ENCODE assay signal across 1 cellular context in the genomic region with DNA sequence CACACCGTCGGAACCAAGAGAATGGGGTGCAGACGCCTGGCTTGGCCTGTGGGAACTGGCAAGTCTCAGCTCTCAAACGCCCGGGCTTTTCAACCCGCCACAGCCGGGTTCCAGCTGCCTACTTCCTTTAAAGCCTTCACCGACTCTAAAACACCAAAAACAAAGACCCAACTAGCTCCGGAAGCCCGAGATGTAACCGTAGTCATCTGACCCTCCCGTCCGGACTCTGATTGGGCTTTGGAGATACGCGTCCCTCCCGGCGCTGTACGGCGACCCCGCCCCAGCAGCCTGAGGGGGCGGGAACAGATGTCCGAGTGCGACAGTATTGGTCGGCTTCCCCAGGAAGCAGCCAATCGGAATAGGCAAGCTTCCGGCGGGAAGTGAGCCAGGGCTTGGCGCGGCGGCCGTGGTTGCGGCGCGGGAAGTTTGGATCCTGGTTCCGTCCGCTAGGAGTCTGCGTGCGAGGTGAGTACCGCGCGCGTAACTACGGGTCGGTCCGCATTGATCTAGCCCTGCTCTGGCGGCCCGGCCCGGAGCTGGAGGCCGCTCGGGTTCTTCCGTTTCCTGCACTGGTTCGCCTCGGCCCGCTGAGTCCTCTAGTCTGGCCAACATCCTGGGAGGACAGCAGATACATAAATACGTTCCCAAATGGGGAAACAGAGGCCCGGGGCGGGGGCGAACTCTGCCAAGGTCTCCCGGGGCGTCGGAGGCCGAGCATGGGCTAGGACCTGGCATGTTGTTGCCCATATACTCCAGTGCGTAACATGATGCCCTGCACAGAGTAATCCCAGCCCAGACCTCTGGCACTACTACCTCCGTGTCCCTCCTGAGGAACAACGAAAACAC.
TF ChIP-seq lines count a peak whose summit lies in the region.

A gene (plus strand): TSS at position 371 of the 846 bp plus-strand sequence. CDS start 30,047 bp downstream, outside the sequence.

TF ChIP-seq in HEK293, 187 proteins besides CTCF, POLR2A, EP300 and RAD21 (continued from another document and continues in another):
- TF ChIP-seq ZBTB1 (tag by site-specific recombination; IDR thresholded peaks at IDR 0.05) (no peak), ZNF777 (tag by site-specific recombination; IDR thresholded peaks at IDR 0.05; ENCODE audit: borderline replicate concordance) (no peak), SP3 (tag by site-specific recombination; IDR thresholded peaks at IDR 0.05) (peak; percentile 69), ZNF416 (tag by site-specific recombination; IDR thresholded peaks at IDR 0.05) (no peak), ZNF146 (tag by site-specific recombination; IDR thresholded peaks at IDR 0.05) (no peak), ZNF239 (tag by site-specific recombination; IDR thresholded peaks at IDR 0.05) (no peak), ZNF394 (tag by site-specific recombination; IDR thresholded peaks at IDR 0.05; ENCODE audit: borderline replicate concordance) (0 out of 2 replicates have a peak, but pooled peaks have one; percentile 10), ZNF214 (tag by site-specific recombination; IDR thresholded peaks at IDR 0.05; ENCODE audit: borderline replicate concordance) (no peak), ZSCAN16 (tag by site-specific recombination; IDR thresholded peaks at IDR 0.05) (no peak), OVOL3 (tag by site-specific recombination; IDR thresholded peaks at IDR 0.05) (0 out of 2 replicates have a peak, but pooled peaks have one; percentile 41), ZNF585B (tag by site-specific recombination; IDR thresholded peaks at IDR 0.05) (no peak), ZFP37 (tag by site-specific recombination; IDR thresholded peaks at IDR 0.05) (0 out of 2 replicates have a peak, but pooled peaks have one; percentile 69), HOXD13 (CRISPR knock-in tag; IDR thresholded peaks at IDR 0.05; ENCODE audit: borderline replicate concordance) (no peak), WT1 (tag by site-specific recombination; IDR thresholded peaks at IDR 0.05) (peak; percentile 35; the same call in 1 of the 2 replicates), PRDM1 (tag by site-specific recombination; IDR thresholded peaks at IDR 0.05) (no peak), ZFP3 (tag by site-specific recombination; IDR thresholded peaks at IDR 0.05; ENCODE audit: low read depth) (no peak), ZNF571 (tag by site-specific recombination; IDR thresholded peaks at IDR 0.05) (no peak), ZNF626 (tag by site-specific recombination; IDR thresholded peaks at IDR 0.05) (no peak), ZNF664 (tag by site-specific recombination; IDR thresholded peaks at IDR 0.05) (no peak), ZNF610 (tag by site-specific recombination; IDR thresholded peaks at IDR 0.05; ENCODE audit: borderline replicate concordance) (no peak), ZBTB20 (tag by site-specific recombination; IDR thresholded peaks at IDR 0.05) (peak; percentile 47; the same call in 1 of the 2 replicates), ZNF335 (tag by site-specific recombination; conservative IDR thresholded peaks at IDR 0.05) (no peak), ZNF157 (tag by site-specific recombination; IDR thresholded peaks at IDR 0.05) (no peak), ZNF24 (tag by site-specific recombination; IDR thresholded peaks at IDR 0.05) (no peak), ZBTB48 (tag by site-specific recombination; IDR thresholded peaks at IDR 0.05) (no peak), ZNF529 (tag by site-specific recombination; IDR thresholded peaks at IDR 0.05; ENCODE audit: insufficient replicate concordance) (no peak), ZNF10 (tag by site-specific recombination; IDR thresholded peaks at IDR 0.05) (peak; percentile 71), ZNF248 (tag by site-specific recombination; IDR thresholded peaks at IDR 0.05) (no peak), BCL11A (tag by site-specific recombination; IDR thresholded peaks at IDR 0.05; ENCODE audit: low read depth) (no peak), ZNF112 (tag by site-specific recombination; IDR thresholded peaks at IDR 0.05) (no peak), ZIC2 (tag by site-specific recombination; IDR thresholded peaks at IDR 0.05) (no peak), ZNF600 (tag by site-specific recombination; IDR thresholded peaks at IDR 0.05) (peak; percentile 80), ZNF501 (tag by site-specific recombination; IDR thresholded peaks at IDR 0.05) (peak; percentile 79), TCF7L2 (IDR thresholded peaks at IDR 0.05; ENCODE audit: borderline replicate concordance, low read depth, low read length) (no peak), GLI4 (tag by site-specific recombination; IDR thresholded peaks at IDR 0.05) (0 out of 2 replicates have a peak, but pooled peaks have one; percentile 29), ZNF292 (tag by site-specific recombination; IDR thresholded peaks at IDR 0.05; ENCODE audit: borderline replicate concordance, low read depth) (no peak), ZNF555 (tag by site-specific recombination; conservative IDR thresholded peaks at IDR 0.05) (no peak)
- TF ChIP-seq, protein P1, sequence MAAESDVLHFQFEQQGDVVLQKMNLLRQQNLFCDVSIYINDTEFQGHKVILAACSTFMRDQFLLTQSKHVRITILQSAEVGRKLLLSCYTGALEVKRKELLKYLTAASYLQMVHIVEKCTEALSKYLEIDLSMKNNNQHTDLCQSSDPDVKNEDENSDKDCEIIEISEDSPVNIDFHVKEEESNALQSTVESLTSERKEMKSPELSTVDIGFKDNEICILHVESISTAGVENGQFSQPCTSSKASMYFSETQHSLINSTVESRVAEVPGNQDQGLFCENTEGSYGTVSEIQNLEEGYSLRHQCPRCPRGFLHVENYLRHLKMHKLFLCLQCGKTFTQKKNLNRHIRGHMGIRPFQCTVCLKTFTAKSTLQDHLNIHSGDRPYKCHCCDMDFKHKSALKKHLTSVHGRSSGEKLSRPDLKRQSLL (tag by site-specific recombination; IDR thresholded peaks at IDR 0.05), result 0 out of 2 replicates have a peak, but pooled peaks have one; percentile 13
- TF ChIP-seq, protein P2, sequence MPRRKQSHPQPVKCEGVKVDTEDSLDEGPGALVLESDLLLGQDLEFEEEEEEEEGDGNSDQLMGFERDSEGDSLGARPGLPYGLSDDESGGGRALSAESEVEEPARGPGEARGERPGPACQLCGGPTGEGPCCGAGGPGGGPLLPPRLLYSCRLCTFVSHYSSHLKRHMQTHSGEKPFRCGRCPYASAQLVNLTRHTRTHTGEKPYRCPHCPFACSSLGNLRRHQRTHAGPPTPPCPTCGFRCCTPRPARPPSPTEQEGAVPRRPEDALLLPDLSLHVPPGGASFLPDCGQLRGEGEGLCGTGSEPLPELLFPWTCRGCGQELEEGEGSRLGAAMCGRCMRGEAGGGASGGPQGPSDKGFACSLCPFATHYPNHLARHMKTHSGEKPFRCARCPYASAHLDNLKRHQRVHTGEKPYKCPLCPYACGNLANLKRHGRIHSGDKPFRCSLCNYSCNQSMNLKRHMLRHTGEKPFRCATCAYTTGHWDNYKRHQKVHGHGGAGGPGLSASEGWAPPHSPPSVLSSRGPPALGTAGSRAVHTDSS (tag by site-specific recombination; IDR thresholded peaks at IDR 0.05), result no peak
- TF ChIP-seq, protein P3, sequence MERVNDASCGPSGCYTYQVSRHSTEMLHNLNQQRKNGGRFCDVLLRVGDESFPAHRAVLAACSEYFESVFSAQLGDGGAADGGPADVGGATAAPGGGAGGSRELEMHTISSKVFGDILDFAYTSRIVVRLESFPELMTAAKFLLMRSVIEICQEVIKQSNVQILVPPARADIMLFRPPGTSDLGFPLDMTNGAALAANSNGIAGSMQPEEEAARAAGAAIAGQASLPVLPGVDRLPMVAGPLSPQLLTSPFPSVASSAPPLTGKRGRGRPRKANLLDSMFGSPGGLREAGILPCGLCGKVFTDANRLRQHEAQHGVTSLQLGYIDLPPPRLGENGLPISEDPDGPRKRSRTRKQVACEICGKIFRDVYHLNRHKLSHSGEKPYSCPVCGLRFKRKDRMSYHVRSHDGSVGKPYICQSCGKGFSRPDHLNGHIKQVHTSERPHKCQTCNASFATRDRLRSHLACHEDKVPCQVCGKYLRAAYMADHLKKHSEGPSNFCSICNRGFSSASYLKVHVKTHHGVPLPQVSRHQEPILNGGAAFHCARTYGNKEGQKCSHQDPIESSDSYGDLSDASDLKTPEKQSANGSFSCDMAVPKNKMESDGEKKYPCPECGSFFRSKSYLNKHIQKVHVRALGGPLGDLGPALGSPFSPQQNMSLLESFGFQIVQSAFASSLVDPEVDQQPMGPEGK (tag by site-specific recombination; IDR thresholded peaks at IDR 0.05), result no peak
- TF ChIP-seq, protein P4, sequence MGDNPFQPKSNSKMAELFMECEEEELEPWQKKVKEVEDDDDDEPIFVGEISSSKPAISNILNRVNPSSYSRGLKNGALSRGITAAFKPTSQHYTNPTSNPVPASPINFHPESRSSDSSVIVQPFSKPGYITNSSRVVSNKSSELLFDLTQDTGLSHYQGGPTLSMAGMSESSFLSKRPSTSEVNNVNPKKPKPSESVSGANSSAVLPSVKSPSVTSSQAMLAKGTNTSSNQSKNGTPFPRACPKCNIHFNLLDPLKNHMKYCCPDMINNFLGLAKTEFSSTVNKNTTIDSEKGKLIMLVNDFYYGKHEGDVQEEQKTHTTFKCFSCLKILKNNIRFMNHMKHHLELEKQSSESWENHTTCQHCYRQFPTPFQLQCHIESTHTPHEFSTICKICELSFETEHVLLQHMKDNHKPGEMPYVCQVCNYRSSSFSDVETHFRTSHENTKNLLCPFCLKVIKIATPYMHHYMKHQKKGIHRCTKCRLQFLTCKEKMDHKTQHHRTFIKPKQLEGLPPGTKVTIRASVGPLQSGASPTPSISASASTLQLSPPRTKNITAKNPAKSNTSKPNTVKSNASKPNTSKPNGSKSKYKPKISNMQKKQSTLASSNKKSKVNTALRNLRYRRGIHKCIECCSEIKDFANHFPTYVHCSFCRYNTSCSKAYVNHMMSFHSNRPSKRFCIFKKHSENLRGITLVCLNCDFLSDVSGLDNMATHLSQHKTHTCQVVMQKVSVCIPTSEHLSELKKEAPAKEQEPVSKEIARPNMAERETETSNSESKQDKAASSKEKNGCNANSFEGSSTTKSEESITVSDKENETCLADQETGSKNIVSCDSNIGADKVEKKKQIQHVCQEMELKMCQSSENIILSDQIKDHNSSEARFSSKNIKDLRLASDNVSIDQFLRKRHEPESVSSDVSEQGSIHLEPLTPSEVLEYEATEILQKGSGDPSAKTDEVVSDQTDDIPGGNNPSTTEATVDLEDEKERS (tag by site-specific recombination; IDR thresholded peaks at IDR 0.05), result no peak
- TF ChIP-seq, protein P5, sequence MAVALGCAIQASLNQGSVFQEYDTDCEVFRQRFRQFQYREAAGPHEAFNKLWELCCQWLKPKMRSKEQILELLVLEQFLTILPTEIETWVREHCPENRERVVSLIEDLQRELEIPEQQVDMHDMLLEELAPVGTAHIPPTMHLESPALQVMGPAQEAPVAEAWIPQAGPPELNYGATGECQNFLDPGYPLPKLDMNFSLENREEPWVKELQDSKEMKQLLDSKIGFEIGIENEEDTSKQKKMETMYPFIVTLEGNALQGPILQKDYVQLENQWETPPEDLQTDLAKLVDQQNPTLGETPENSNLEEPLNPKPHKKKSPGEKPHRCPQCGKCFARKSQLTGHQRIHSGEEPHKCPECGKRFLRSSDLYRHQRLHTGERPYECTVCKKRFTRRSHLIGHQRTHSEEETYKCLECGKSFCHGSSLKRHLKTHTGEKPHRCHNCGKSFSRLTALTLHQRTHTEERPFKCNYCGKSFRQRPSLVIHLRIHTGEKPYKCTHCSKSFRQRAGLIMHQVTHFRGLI (tag by site-specific recombination; IDR thresholded peaks at IDR 0.05), result peak; percentile 46; the same call in 1 of the 2 replicates
- TF ChIP-seq, protein P6, sequence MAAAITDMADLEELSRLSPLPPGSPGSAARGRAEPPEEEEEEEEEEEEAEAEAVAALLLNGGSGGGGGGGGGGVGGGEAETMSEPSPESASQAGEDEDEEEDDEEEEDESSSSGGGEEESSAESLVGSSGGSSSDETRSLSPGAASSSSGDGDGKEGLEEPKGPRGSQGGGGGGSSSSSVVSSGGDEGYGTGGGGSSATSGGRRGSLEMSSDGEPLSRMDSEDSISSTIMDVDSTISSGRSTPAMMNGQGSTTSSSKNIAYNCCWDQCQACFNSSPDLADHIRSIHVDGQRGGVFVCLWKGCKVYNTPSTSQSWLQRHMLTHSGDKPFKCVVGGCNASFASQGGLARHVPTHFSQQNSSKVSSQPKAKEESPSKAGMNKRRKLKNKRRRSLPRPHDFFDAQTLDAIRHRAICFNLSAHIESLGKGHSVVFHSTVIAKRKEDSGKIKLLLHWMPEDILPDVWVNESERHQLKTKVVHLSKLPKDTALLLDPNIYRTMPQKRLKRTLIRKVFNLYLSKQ (tag by site-specific recombination; IDR thresholded peaks at IDR 0.05; ENCODE audit: borderline replicate concordance), result no peak
- TF ChIP-seq, protein P7, sequence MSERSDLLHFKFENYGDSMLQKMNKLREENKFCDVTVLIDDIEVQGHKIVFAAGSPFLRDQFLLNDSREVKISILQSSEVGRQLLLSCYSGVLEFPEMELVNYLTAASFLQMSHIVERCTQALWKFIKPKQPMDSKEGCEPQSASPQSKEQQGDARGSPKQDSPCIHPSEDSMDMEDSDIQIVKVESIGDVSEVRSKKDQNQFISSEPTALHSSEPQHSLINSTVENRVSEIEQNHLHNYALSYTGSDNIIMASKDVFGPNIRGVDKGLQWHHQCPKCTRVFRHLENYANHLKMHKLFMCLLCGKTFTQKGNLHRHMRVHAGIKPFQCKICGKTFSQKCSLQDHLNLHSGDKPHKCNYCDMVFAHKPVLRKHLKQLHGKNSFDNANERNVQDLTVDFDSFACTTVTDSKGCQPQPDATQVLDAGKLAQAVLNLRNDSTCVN (tag by site-specific recombination; optimal IDR thresholded peaks at IDR 0.05), result peak; percentile 73
- TF ChIP-seq, protein P8, sequence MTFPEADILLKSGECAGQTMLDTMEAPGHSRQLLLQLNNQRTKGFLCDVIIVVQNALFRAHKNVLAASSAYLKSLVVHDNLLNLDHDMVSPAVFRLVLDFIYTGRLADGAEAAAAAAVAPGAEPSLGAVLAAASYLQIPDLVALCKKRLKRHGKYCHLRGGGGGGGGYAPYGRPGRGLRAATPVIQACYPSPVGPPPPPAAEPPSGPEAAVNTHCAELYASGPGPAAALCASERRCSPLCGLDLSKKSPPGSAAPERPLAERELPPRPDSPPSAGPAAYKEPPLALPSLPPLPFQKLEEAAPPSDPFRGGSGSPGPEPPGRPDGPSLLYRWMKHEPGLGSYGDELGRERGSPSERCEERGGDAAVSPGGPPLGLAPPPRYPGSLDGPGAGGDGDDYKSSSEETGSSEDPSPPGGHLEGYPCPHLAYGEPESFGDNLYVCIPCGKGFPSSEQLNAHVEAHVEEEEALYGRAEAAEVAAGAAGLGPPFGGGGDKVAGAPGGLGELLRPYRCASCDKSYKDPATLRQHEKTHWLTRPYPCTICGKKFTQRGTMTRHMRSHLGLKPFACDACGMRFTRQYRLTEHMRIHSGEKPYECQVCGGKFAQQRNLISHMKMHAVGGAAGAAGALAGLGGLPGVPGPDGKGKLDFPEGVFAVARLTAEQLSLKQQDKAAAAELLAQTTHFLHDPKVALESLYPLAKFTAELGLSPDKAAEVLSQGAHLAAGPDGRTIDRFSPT (tag by site-specific recombination; IDR thresholded peaks at IDR 0.05), result 0 out of 2 replicates have a peak, but pooled peaks have one; percentile 27
- TF ChIP-seq, protein P9, sequence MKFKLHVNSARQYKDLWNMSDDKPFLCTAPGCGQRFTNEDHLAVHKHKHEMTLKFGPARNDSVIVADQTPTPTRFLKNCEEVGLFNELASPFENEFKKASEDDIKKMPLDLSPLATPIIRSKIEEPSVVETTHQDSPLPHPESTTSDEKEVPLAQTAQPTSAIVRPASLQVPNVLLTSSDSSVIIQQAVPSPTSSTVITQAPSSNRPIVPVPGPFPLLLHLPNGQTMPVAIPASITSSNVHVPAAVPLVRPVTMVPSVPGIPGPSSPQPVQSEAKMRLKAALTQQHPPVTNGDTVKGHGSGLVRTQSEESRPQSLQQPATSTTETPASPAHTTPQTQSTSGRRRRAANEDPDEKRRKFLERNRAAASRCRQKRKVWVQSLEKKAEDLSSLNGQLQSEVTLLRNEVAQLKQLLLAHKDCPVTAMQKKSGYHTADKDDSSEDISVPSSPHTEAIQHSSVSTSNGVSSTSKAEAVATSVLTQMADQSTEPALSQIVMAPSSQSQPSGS (tag by site-specific recombination; IDR thresholded peaks at IDR 0.05; ENCODE audit: low read depth), result no peak
